Comparison of ENCODE assay signal across 8 cellular contexts in the genomic region with DNA sequence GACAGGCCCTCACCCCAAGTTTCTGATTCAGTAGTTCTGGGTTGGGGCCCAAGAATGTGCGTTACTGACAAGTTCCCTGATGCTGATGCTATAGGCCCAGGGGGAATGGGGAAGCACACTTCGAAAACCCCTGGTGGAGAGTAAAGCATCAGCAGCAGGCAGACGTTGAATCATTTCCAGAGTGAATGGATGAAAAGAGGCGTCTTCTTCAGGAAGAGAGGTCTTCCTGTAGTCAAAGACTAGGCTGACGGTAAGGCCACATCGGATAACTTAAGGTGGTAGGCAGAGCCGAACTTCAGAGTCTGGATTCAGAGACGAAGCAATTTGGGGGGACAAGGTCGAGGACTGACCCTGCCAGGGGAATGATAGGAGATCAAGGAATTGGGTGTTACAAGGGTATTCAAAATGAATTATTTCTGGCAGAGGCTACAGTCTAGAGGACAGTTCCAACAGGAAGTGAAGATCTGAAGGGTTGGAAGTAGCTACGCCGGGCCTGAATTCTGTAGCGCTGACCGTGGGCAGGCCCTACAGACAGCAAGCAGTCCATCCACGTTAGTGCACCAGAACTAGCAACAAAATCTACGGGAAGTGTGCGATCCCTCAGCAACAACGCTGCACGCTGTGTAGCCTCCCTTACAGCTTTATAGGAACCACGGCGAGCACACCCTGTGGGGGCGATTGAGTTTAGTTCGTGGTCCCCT. TPM values are rescaled to one million over a fixed set of nuclear protein-coding genes. Genes with fewer than 3 reads are reported as not detected.
A peak's percentile ranks its signal among the peaks of the same experiment; 100 is the strongest.
DNase-seq lines count a peak whose midpoint lies in the region; ATAC-seq and TF ChIP-seq lines count a peak whose summit lies in the region.

No MANE protein-coding gene starts in this region.

- peaks cover 1% of the 10 kb centered on the region for H3K36me3 ChIP-seq in kidney epithelial cell (ENCODE audit: control insufficient read depth, insufficient read depth, low read length)

- CTCF ChIA-PET in MCF 10A (lab: Yijun Ruan, JAX), result interaction anchor here (0.6 to 1.9 kb wide), 9 partner anchors 8 to 474 kb away, joined by 3 to 8 read pairs (median 3); no protein-coding TSS in a partner anchor

- H3K4me3 ChIP-seq in kidney epithelial cell (ENCODE audit: low read depth, low read length), result peak overlapping the region; percentile 90

- peak; percentile 3 for ATAC-seq in HG03097 (IDR thresholded peaks at IDR 0.05; ENCODE audit: low FRiP score, unreplicated experiment)

- H3K27me3 Mint-ChIP-seq in MCF 10A (ENCODE audit: insufficient read depth, unreplicated experiment), result no peaks in the 10 kb centered on the region

- BruUV-seq in MCF 10A (replicated peaks; lab: Mats Ljungman, UMichigan), result TSS peak; percentile 27

- TF ChIP-seq CTCF in MCF 10A (IDR thresholded peaks at IDR 0.05; ENCODE audit: unreplicated experiment) (peak; percentile 16), kidney epithelial cell (IDR thresholded peaks at IDR 0.05; ENCODE audit: insufficient read depth, low read length, poor library complexity, severe bottlenecking) (no peak)

- H3K27ac Mint-ChIP-seq in MCF 10A (ENCODE audit: low read depth, unreplicated experiment), result peak overlapping the region; percentile 20

- intact Hi-C loops in MCF 10A (cut with micrococcal nuclease), result no loop called here

- POLR2A ChIA-PET in MCF 10A (lab: Yijun Ruan, JAX), result interaction anchor here (0.6 to 14.9 kb wide), 25 partner anchors 8 to 436 kb away, joined by 3 to 286 read pairs (median 4); a partner anchor contains a TSS

- H3K4me3 Mint-ChIP-seq in MCF 10A (ENCODE audit: unreplicated experiment), result peak overlapping the region; percentile 95

- no peaks in the 10 kb centered on the region for H3K9me3 Mint-ChIP-seq in MCF 10A (ENCODE audit: unreplicated experiment)

- DNase-seq in activated T-cell treated with anti-CD3 and anti-CD28 coated beads for 24 hours (ENCODE audit: low read depth), result peak; percentile 44
- no peak for DNase-seq in activated T-cell treated with anti-CD3 and anti-CD28 coated beads for 4 hours
- peak; percentile 30 for DNase-seq in SKM-1 (lab: John Stamatoyannopoulos, UW; ENCODE audit: unreplicated experiment)
- DNase-seq in MCF 10A (ENCODE audit: unreplicated experiment), result no peak
- no peak for DNase-seq in kidney epithelial cell (ENCODE audit: low read depth)
- peak; percentile 7 for DNase-seq in stimulated activated CD8-positive, alpha-beta memory T cell treated with anti-CD3 and anti-CD28 coated beads, Interleukin-12 subunit alpha, Interleukin-12 subunit beta, amount 100 ng/mL, for 1 hour (ENCODE audit: low read depth)
- no peak for DNase-seq in NCI-H1436 treated with DMSO at 0.1 percent for 48 hours (lab: John Stamatoyannopoulos, UW)

- H3K27me3 ChIP-seq in kidney epithelial cell (ENCODE audit: control insufficient read depth, insufficient read depth, low read length), result no peaks in the 10 kb centered on the region

- peaks cover 5% of the 10 kb centered on the region for H3K4me1 Mint-ChIP-seq in MCF 10A (ENCODE audit: insufficient read depth, unreplicated experiment)

- H3K36me3 Mint-ChIP-seq in MCF 10A (ENCODE audit: insufficient read depth, unreplicated experiment), result peaks cover 32% of the 10 kb centered on the region

RNA-seq across cellular contexts. Expression of a gene that starts 0.9 kb away (rescaled TPM):
- total RNA-seq in MCF 10A (2022), result 48.0 and 49.0 TPM in 2 replicates
- 25.4 and 29.8 TPM in 2 replicates for total RNA-seq in kidney epithelial cell

RNA-seq across cellular contexts. Expression of a gene that starts 21.1 kb away (rescaled TPM):
- total RNA-seq in MCF 10A (2022) (1,252 and 1,255 TPM in 2 replicates), kidney epithelial cell (1,597 and 2,068 TPM in 2 replicates)

RNA-seq across cellular contexts. Expression of a gene that starts 21.5 kb away (rescaled TPM):
- total RNA-seq in MCF 10A (2022), result 78.6 and 96.5 TPM in 2 replicates
- 61.2 and 72.6 TPM in 2 replicates for total RNA-seq in kidney epithelial cell

RNA-seq across cellular contexts. Expression of a gene that starts 25.5 kb away (rescaled TPM):
- total RNA-seq in MCF 10A (2022) (not detected in 2 replicates), kidney epithelial cell (not detected in 2 replicates)

RNA-seq across cellular contexts. Expression of a gene that starts 33.6 kb away (rescaled TPM):
- 6.8 and 10.0 TPM in 2 replicates for total RNA-seq in MCF 10A (2022)
- total RNA-seq in kidney epithelial cell, result 20.7 and 27.9 TPM in 2 replicates

Comparison
In these comparisons a context has a peak if more than half of its experiments do, and no peak if none do; other contexts are left out.
1. DNase-seq: peak in activated T-cell treated with anti-CD3 and anti-CD28 coated beads for 24 hours (single experiment), SKM-1 (single experiment) and stimulated activated CD8-positive, alpha-beta memory T cell treated with anti-CD3 and anti-CD28 coated beads, Interleukin-12 subunit alpha, Interleukin-12 subunit beta, amount 100 ng/mL, for 1 hour (single experiment); none in activated T-cell treated with anti-CD3 and anti-CD28 coated beads for 4 hours (single experiment), MCF 10A (single experiment), kidney epithelial cell (single experiment) and NCI-H1436 treated with DMSO at 0.1 percent for 48 hours (single experiment).